In the genomic region with DNA sequence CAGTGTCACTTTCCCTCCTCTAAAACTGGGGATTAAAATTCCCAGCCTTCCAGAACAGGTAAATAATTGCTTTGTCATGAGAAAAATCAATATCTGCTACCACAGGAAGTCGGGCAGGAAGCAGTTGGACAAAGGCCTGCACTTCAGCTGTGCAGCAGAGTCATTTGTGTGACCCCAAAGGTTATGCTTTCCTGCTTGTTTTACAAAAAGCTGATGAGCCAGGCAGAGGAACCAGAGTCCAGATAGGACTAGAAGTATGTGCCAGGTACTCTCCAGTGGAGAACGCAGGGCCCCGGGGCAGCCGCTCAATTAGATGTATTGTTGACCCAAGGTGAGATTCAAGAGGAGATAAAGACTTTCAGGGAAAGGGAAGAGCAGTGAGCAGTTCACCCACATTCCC, we compare ENCODE assay signal across 1 cellular context.
TF ChIP-seq lines count a peak whose summit lies in the region.

No MANE protein-coding gene starts in this region.

TF ChIP-seq in HepG2, 621 proteins besides CTCF, POLR2A, EP300 and RAD21 (continued from another document and continues in another):
- TF ChIP-seq TBP (CRISPR knock-in tag; IDR thresholded peaks at IDR 0.05) (no peak), POLR2AphosphoS2 (IDR thresholded peaks at IDR 0.05; ENCODE audit: low read depth, low read length) (no peak), ZFP37 (CRISPR knock-in tag; IDR thresholded peaks at IDR 0.05; ENCODE audit: borderline replicate concordance) (no peak), YEATS2 (CRISPR knock-in tag; IDR thresholded peaks at IDR 0.05; ENCODE audit: borderline replicate concordance) (peak; percentile 74), LCORL (IDR thresholded peaks at IDR 0.05) (no peak), LCORL (CRISPR knock-in tag; IDR thresholded peaks at IDR 0.05) (peak; percentile 88; the same call in 1 of the 2 replicates), SRSF9 (IDR thresholded peaks at IDR 0.05; ENCODE audit: borderline replicate concordance, insufficient read depth, low read depth, low read length, poor library complexity, severe bottlenecking) (no peak), KAT8 (CRISPR knock-in tag; IDR thresholded peaks at IDR 0.05) (peak; percentile 77), FUBP1 (CRISPR knock-in tag; IDR thresholded peaks at IDR 0.05; ENCODE audit: borderline replicate concordance) (no peak), CBX1 (IDR thresholded peaks at IDR 0.05; ENCODE audit: low read depth) (no peak), PCBP1 (IDR thresholded peaks at IDR 0.05; ENCODE audit: borderline replicate concordance, low read depth, low read length) (no peak), ZFAT (CRISPR knock-in tag; conservative IDR thresholded peaks at IDR 0.05) (no peak), CREB1 (IDR thresholded peaks at IDR 0.05) (no peak), CREB1 (CRISPR knock-in tag; IDR thresholded peaks at IDR 0.05) (peak; percentile 75), XBP1 (CRISPR knock-in tag; IDR thresholded peaks at IDR 0.05) (no peak), CHCHD3 (CRISPR knock-in tag; IDR thresholded peaks at IDR 0.05) (no peak), ZNF883 (CRISPR knock-in tag; IDR thresholded peaks at IDR 0.05; ENCODE audit: not compliant biosample characterization) (no peak), FLYWCH1 (CRISPR knock-in tag; IDR thresholded peaks at IDR 0.05) (no peak), ZNF468 (CRISPR knock-in tag; IDR thresholded peaks at IDR 0.05) (no peak), ZNF207 (IDR thresholded peaks at IDR 0.05; ENCODE audit: borderline replicate concordance) (no peak), ATRX (CRISPR knock-in tag; IDR thresholded peaks at IDR 0.05; ENCODE audit: borderline replicate concordance) (no peak), CEBPG (CRISPR knock-in tag; IDR thresholded peaks at IDR 0.05) (peak; percentile 40; the same call in 1 of the 2 replicates), TCF7 (IDR thresholded peaks at IDR 0.05; ENCODE audit: low read depth) (peak; percentile 62), SATB2 (CRISPR knock-in tag; IDR thresholded peaks at IDR 0.05) (no peak), ZNF460 (CRISPR knock-in tag; IDR thresholded peaks at IDR 0.05; ENCODE audit: borderline replicate concordance) (no peak), IRX3 (CRISPR knock-in tag; IDR thresholded peaks at IDR 0.05; ENCODE audit: borderline replicate concordance, low read depth) (no peak), ZNF264 (CRISPR knock-in tag; IDR thresholded peaks at IDR 0.05) (0 out of 2 replicates have a peak, but pooled peaks have one; percentile 78), THAP7 (CRISPR knock-in tag; IDR thresholded peaks at IDR 0.05) (no peak), ZNF451 (CRISPR knock-in tag; IDR thresholded peaks at IDR 0.05) (peak; percentile 49; the same call in 1 of the 2 replicates), NR2F1 (CRISPR knock-in tag; IDR thresholded peaks at IDR 0.05) (peak; percentile 96 to 97), ZNF550 (CRISPR knock-in tag; IDR thresholded peaks at IDR 0.05; ENCODE audit: borderline replicate concordance) (no peak), SAFB2 (CRISPR knock-in tag; IDR thresholded peaks at IDR 0.05; ENCODE audit: borderline replicate concordance, low read depth) (no peak; the same call in 1 of the 2 replicates), SCMH1 (CRISPR knock-in tag; IDR thresholded peaks at IDR 0.05; ENCODE audit: borderline replicate concordance) (no peak), ZNF274 (CRISPR knock-in tag; IDR thresholded peaks at IDR 0.05) (no peak), BORCS8-MEF2B (CRISPR knock-in tag; IDR thresholded peaks at IDR 0.05) (no peak), ZNF839 (CRISPR knock-in tag; IDR thresholded peaks at IDR 0.05; ENCODE audit: borderline replicate concordance) (no peak), KLF9 (CRISPR knock-in tag; IDR thresholded peaks at IDR 0.05; ENCODE audit: low read depth) (no peak), SUZ12 (IDR thresholded peaks at IDR 0.05; ENCODE audit: low read depth, low read length) (no peak), ZNF775 (CRISPR knock-in tag; IDR thresholded peaks at IDR 0.05; ENCODE audit: borderline replicate concordance) (no peak), ZNF253 (CRISPR knock-in tag; IDR thresholded peaks at IDR 0.05; ENCODE audit: borderline replicate concordance) (no peak), ATF5 (CRISPR knock-in tag; IDR thresholded peaks at IDR 0.05; ENCODE audit: low read depth) (no peak), BRF2 (CRISPR knock-in tag; IDR thresholded peaks at IDR 0.05) (no peak), ZGPAT (CRISPR knock-in tag; IDR thresholded peaks at IDR 0.05) (peak; percentile 78), TAF1 (CRISPR knock-in tag; IDR thresholded peaks at IDR 0.05) (no peak), NR2F6 (IDR thresholded peaks at IDR 0.05) (peak; percentile 98), NR2F6 (CRISPR knock-in tag; IDR thresholded peaks at IDR 0.05) (peak; percentile 98), REL (CRISPR knock-in tag; conservative IDR thresholded peaks at IDR 0.05) (no peak), ZNF547 (CRISPR knock-in tag; IDR thresholded peaks at IDR 0.05) (no peak), ELK4 (CRISPR knock-in tag; IDR thresholded peaks at IDR 0.05; ENCODE audit: borderline replicate concordance) (no peak)
- TF ChIP-seq, protein P1, sequence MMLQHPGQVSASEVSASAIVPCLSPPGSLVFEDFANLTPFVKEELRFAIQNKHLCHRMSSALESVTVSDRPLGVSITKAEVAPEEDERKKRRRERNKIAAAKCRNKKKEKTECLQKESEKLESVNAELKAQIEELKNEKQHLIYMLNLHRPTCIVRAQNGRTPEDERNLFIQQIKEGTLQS (CRISPR knock-in tag; IDR thresholded peaks at IDR 0.05): no peak
- TF ChIP-seq, protein P2, sequence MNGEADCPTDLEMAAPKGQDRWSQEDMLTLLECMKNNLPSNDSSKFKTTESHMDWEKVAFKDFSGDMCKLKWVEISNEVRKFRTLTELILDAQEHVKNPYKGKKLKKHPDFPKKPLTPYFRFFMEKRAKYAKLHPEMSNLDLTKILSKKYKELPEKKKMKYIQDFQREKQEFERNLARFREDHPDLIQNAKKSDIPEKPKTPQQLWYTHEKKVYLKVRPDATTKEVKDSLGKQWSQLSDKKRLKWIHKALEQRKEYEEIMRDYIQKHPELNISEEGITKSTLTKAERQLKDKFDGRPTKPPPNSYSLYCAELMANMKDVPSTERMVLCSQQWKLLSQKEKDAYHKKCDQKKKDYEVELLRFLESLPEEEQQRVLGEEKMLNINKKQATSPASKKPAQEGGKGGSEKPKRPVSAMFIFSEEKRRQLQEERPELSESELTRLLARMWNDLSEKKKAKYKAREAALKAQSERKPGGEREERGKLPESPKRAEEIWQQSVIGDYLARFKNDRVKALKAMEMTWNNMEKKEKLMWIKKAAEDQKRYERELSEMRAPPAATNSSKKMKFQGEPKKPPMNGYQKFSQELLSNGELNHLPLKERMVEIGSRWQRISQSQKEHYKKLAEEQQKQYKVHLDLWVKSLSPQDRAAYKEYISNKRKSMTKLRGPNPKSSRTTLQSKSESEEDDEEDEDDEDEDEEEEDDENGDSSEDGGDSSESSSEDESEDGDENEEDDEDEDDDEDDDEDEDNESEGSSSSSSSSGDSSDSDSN (CRISPR knock-in tag; IDR thresholded peaks at IDR 0.05): no peak
- TF ChIP-seq, protein P3, sequence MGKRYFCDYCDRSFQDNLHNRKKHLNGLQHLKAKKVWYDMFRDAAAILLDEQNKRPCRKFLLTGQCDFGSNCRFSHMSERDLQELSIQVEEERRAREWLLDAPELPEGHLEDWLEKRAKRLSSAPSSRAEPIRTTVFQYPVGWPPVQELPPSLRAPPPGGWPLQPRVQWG (CRISPR knock-in tag; IDR thresholded peaks at IDR 0.05; ENCODE audit: borderline replicate concordance, low read depth): no peak
- TF ChIP-seq, protein P4, sequence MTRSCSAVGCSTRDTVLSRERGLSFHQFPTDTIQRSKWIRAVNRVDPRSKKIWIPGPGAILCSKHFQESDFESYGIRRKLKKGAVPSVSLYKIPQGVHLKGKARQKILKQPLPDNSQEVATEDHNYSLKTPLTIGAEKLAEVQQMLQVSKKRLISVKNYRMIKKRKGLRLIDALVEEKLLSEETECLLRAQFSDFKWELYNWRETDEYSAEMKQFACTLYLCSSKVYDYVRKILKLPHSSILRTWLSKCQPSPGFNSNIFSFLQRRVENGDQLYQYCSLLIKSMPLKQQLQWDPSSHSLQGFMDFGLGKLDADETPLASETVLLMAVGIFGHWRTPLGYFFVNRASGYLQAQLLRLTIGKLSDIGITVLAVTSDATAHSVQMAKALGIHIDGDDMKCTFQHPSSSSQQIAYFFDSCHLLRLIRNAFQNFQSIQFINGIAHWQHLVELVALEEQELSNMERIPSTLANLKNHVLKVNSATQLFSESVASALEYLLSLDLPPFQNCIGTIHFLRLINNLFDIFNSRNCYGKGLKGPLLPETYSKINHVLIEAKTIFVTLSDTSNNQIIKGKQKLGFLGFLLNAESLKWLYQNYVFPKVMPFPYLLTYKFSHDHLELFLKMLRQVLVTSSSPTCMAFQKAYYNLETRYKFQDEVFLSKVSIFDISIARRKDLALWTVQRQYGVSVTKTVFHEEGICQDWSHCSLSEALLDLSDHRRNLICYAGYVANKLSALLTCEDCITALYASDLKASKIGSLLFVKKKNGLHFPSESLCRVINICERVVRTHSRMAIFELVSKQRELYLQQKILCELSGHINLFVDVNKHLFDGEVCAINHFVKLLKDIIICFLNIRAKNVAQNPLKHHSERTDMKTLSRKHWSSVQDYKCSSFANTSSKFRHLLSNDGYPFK (CRISPR knock-in tag; IDR thresholded peaks at IDR 0.05; ENCODE audit: borderline replicate concordance): no peak
- TF ChIP-seq, protein P5, sequence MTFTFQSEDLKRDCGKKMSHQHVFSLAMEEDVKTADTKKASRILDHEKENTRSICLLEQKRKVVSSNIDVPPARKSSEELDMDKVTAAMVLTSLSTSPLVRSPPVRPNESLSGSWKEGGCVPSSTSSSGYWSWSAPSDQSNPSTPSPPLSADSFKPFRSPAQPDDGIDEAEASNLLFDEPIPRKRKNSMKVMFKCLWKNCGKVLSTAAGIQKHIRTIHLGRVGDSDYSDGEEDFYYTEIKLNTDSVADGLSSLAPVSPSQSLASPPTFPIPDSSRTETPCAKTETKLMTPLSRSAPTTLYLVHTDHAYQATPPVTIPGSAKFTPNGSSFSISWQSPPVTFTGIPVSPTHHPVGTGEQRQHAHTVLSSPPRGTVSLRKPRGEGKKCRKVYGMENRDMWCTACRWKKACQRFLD (CRISPR knock-in tag; IDR thresholded peaks at IDR 0.05; ENCODE audit: borderline replicate concordance): no peak
